Comparison of ENCODE assay signal across 35 cellular contexts in genomic region chr17:9110501-9110900, GRCh38.
"Had no signal": no experiment of that assay in that cellular context is flagged by ENCODE, and none has a peak within 500 bp of the region (broad histone marks: within the 10 kb centered on the region; RNA-seq: fewer than 3 reads in every experiment).

No MANE protein-coding gene starts in this region.

- H3K4me3 ChIP-seq: ascending aorta, esophagus squamous epithelium, gastroesophageal sphincter, heart right ventricle had no signal

- H3K4me1 Mint-ChIP-seq: activated naive CD4-positive, alpha-beta T cell treated with anti-CD3 and anti-CD28 coated beads, Interleukin-2, amount 10 ng/mL, durations not matched to agents 7 days and 5 days; activated T-helper 17 cell treated with anti-CD3 and anti-CD28 coated beads, Interleukin-2, amount 50 U/mL, for 72 hours; central memory CD8-positive, alpha-beta T cell had no signal

- H3K36me3 Mint-ChIP-seq: activated naive CD4-positive, alpha-beta T cell treated with anti-CD3 and anti-CD28 coated beads, Interleukin-2, amount 10 ng/mL, durations not matched to agents 7 days and 5 days; activated naive CD4-positive, alpha-beta T cell treated with anti-CD3 and anti-CD28 coated beads, Interleukin-2, amount 50 U/mL, for 72 hours; activated naive CD8-positive, alpha-beta T cell treated with anti-CD3 and anti-CD28 coated beads, Interleukin-2, amount 10 ng/mL, durations not matched to agents 7 days and 5 days had no signal

- ATAC-seq: activated CD4-positive, CD25-positive, alpha-beta regulatory T cell treated with anti-CD3 and anti-CD28 coated beads, Interleukin-2, amount 50 U/mL, for 24 hours; activated CD8-positive, alpha-beta T cell treated with anti-CD3 and anti-CD28 coated beads for 36 hours; activated naive CD4-positive, alpha-beta T cell treated with anti-CD3 and anti-CD28 coated beads, Interleukin-2, amount 50 U/mL, for 72 hours; activated T-cell treated with anti-CD3 and anti-CD28 coated beads, Interleukin-2, amount 50 U/mL, for 4 hours; activated T-helper 17 cell treated with anti-CD3 and anti-CD28 coated beads, Interleukin-2, amount 50 U/mL, for 72 hours; effector memory CD8-positive, alpha-beta T cell; gastroesophageal sphincter; heart right ventricle; T-helper 17 cell had no signal

- FAIRE-seq: bronchial epithelial cell, colon, endometrium, endothelial cell of umbilical vein had no signal

- H3K9me3 Mint-ChIP-seq: activated B cell treated with CpG ODN at 0.5 μM for 24 hours; activated CD8-positive, alpha-beta T cell treated with anti-CD3 and anti-CD28 coated beads for 36 hours; activated naive CD4-positive, alpha-beta T cell treated with anti-CD3 and anti-CD28 coated beads, Interleukin-2, amount 10 ng/mL, durations not matched to agents 7 days and 5 days; activated naive CD4-positive, alpha-beta T cell treated with anti-CD3 and anti-CD28 coated beads, Interleukin-2, amount 50 U/mL, for 72 hours; activated naive CD8-positive, alpha-beta T cell treated with anti-CD3 and anti-CD28 coated beads, Interleukin-2, amount 10 ng/mL, durations not matched to agents 7 days and 5 days; activated T-cell treated with anti-CD3 and anti-CD28 coated beads, Interleukin-2, amount 50 U/mL, for 4 hours; activated T-helper 17 cell treated with anti-CD3 and anti-CD28 coated beads, Interleukin-2, amount 50 U/mL, for 72 hours; central memory CD8-positive, alpha-beta T cell; effector memory CD8-positive, alpha-beta T cell; T-helper 2 cell treated with Interferon-gamma antibody and Interleukin-4, amounts not matched to agents 5 μg/mL and 100 μg/mL, for 36 hours had no signal

- H3K9me3 ChIP-seq: ascending aorta, esophagus squamous epithelium, gastroesophageal sphincter, heart right ventricle had no signal

- H3K4me3 Mint-ChIP-seq: activated B cell treated with CpG ODN at 0.5 μM for 24 hours; activated CD8-positive, alpha-beta T cell treated with anti-CD3 and anti-CD28 coated beads for 36 hours; activated naive CD4-positive, alpha-beta T cell treated with anti-CD3 and anti-CD28 coated beads, Interleukin-2, amount 10 ng/mL, durations not matched to agents 7 days and 5 days; activated naive CD8-positive, alpha-beta T cell treated with anti-CD3 and anti-CD28 coated beads, Interleukin-2, amount 10 ng/mL, durations not matched to agents 7 days and 5 days; activated T-cell treated with anti-CD3 and anti-CD28 coated beads, Interleukin-2, amount 50 U/mL, for 4 hours; activated T-helper 17 cell treated with anti-CD3 and anti-CD28 coated beads, Interleukin-2, amount 50 U/mL, for 72 hours; central memory CD8-positive, alpha-beta T cell; effector memory CD8-positive, alpha-beta T cell; T-helper 17 cell; T-helper 2 cell treated with Interferon-gamma antibody and Interleukin-4, amounts not matched to agents 5 μg/mL and 100 μg/mL, for 36 hours had no signal

- DNase-seq: activated B cell treated with CpG ODN at 0.5 μM for 24 hours; activated CD4-positive, alpha-beta T cell treated with anti-CD3 and anti-CD28 coated beads for 48 hours; activated CD4-positive, alpha-beta T cell treated with anti-CD3 and anti-CD28 coated beads, Interleukin-2, amount 50 U/mL, for 1 hour; activated CD4-positive, alpha-beta T cell treated with anti-CD3 and anti-CD28 coated beads, Interleukin-2, amount 50 U/mL, for 48 hours; activated CD8-positive, alpha-beta memory T cell treated with anti-CD3 and anti-CD28 coated beads for 24 hours; activated CD8-positive, alpha-beta T cell treated with anti-CD3 and anti-CD28 coated beads for 36 hours; activated gamma-delta T cell; activated naive CD4-positive, alpha-beta T cell; activated naive CD4-positive, alpha-beta T cell treated with anti-CD3 and anti-CD28 coated beads, Interleukin-2, amount 10 ng/mL, durations not matched to agents 7 days and 5 days; activated naive CD8-positive, alpha-beta T cell treated with anti-CD3 and anti-CD28 coated beads, Interleukin-2, amount 10 ng/mL, durations not matched to agents 7 days and 5 days; activated T-cell treated with anti-CD3 and anti-CD28 coated beads, Interleukin-2, amount 50 U/mL, for 4 hours; brain microvascular endothelial cell; cortex of kidney; dermis blood vessel endothelial cell; effector CD4-positive, alpha-beta T cell; effector memory CD8-positive, alpha-beta T cell; esophagus squamous epithelium; foreskin melanocyte; heart right ventricle; T-helper 1 cell; T-helper 17 cell; T1000; WERI-Rb-1 had no signal

- H3K36me3 ChIP-seq: ascending aorta, brain microvascular endothelial cell, esophagus squamous epithelium, gastroesophageal sphincter, heart right ventricle, WERI-Rb-1 had no signal

- H3K27me3 ChIP-seq: ascending aorta, brain microvascular endothelial cell, esophagus squamous epithelium, gastroesophageal sphincter had no signal

- H3K27ac ChIP-seq: ascending aorta, brain microvascular endothelial cell, epithelial cell of prostate, esophagus squamous epithelium, heart right ventricle, WERI-Rb-1 had no signal

- H3K27ac Mint-ChIP-seq: activated B cell treated with CpG ODN at 0.5 μM for 24 hours; activated CD8-positive, alpha-beta T cell treated with anti-CD3 and anti-CD28 coated beads for 36 hours; activated naive CD4-positive, alpha-beta T cell treated with anti-CD3 and anti-CD28 coated beads, Interleukin-2, amount 10 ng/mL, durations not matched to agents 7 days and 5 days; activated naive CD8-positive, alpha-beta T cell treated with anti-CD3 and anti-CD28 coated beads, Interleukin-2, amount 10 ng/mL, durations not matched to agents 7 days and 5 days; activated T-helper 17 cell treated with anti-CD3 and anti-CD28 coated beads, Interleukin-2, amount 50 U/mL, for 72 hours; effector memory CD8-positive, alpha-beta T cell; T-helper 17 cell; T-helper 2 cell treated with Interferon-gamma antibody and Interleukin-4, amounts not matched to agents 5 μg/mL and 100 μg/mL, for 36 hours had no signal
